ENCODE assay signal across 8 cellular contexts in genomic region chr1:157163273-157164127, GRCh38. TPM values are rescaled to one million over a fixed set of nuclear protein-coding genes. Genes with fewer than 3 reads are reported as not detected.
DNase-seq lines count a peak whose midpoint lies in the region; ATAC-seq, FAIRE-seq and TF ChIP-seq lines count a peak whose summit lies in the region.

No MANE protein-coding gene starts in this region.

- no peaks in the 10 kb centered on the region for H3K79me2 ChIP-seq in HepG2 (ENCODE audit: insufficient read depth, low read length)

- no peaks in the 10 kb centered on the region for H4K20me1 ChIP-seq in HepG2 (ENCODE audit: insufficient read depth, low read length)

- no peaks in the 10 kb centered on the region for H3K4me1 ChIP-seq in HepG2 (ENCODE audit: insufficient read depth, low read length)

- in situ Hi-C loops in HepG2 (cut with HindIII; ENCODE audit: extremely low pct_ligation_motif_present, low pct_unique_long_range_greater_than_20kb): no loop called here

- ATAC-seq in GM21529 (IDR thresholded peaks at IDR 0.05; ENCODE audit: unreplicated experiment) (peak; percentile 53), HepG2 (peak; percentile 88), GM21515 (IDR thresholded peaks at IDR 0.05; ENCODE audit: unreplicated experiment) (no peak)

- no peak overlapping the region for H3K4me2 ChIP-seq in HepG2 (ENCODE audit: low read depth, low read length)

- no peaks in the 10 kb centered on the region for H3K9me3 ChIP-seq in HepG2 (ENCODE audit: low read length)

- peaks cover 4 to 43% of the 10 kb centered on the region in 2 experiments; a peak in 3 of 5 replicates for H3K27me3 ChIP-seq in HepG2 (ENCODE audit: control insufficient read depth in 1 of 2, insufficient read depth in 2 of 2, low read length in 2 of 2)

- H3K4me3 ChIP-seq in HepG2 (replicated peaks in 1 of 3; ENCODE audit: insufficient read depth in 1 of 3, low read depth in 2 of 3, low read length in 3 of 3): no peak overlapping the region

- intact Hi-C loops in HepG2 (cut with micrococcal nuclease; ENCODE audit: unreplicated experiment): no loop called here

- H3K9ac ChIP-seq in HepG2 (ENCODE audit: insufficient read depth, low read depth, low read length): no peak overlapping the region

- WGBS in HepG2 (ENCODE audit: low lambda C conversion rate): 15% methylated on average over 20 of the region's 21 CpGs

- TF ChIP-seq EP300 in HepG2 (IDR thresholded peaks at IDR 0.05; ENCODE audit: low read depth in 2 of 2, low read length in 2 of 2): no peak
- 0 out of 2 replicates have a peak, but pooled peaks have one; percentile 26 for TF ChIP-seq EP300 in HepG2 (CRISPR knock-in tag; IDR thresholded peaks at IDR 0.05; ENCODE audit: borderline replicate concordance)

- peak; percentile 32 for FAIRE-seq in HepG2 (lab: Jason Lieb, UNC)

- CTCF ChIA-PET in HepG2 (lab: Yijun Ruan, JAX; ENCODE audit: low intra/inter-chr PET ratio, low total read pairs): interaction anchor here (0.6 kb wide), 1 partner anchor 73 kb away, joined by 3 read pairs; no protein-coding TSS in a partner anchor

- TF ChIP-seq RAD21 in HepG2 (CRISPR knock-in tag; IDR thresholded peaks at IDR 0.05): no peak

- peak; percentile 98 for TF ChIP-seq CTCF in AG09319 (IDR thresholded peaks at IDR 0.05; ENCODE audit: low read depth, low read length)
- peak; percentile 90 for TF ChIP-seq CTCF in HepG2 (CRISPR knock-in tag; IDR thresholded peaks at IDR 0.05)

- POLR2A ChIA-PET in HepG2 (lab: Yijun Ruan, JAX): no interaction called here

- H3K36me3 ChIP-seq in HepG2 (replicated peaks in 1 of 2; ENCODE audit: control insufficient read depth in 1 of 2, insufficient read depth in 2 of 2, low read length in 2 of 2): no peaks in the 10 kb centered on the region

- no peak for TF ChIP-seq POLR2A in HepG2 (IDR thresholded peaks at IDR 0.05; ENCODE audit: insufficient read depth in 1 of 2, low read depth in 2 of 2, low read length in 2 of 2)

- no peak overlapping the region for H2AFZ ChIP-seq in HepG2 (ENCODE audit: low read length)

- H3K27ac ChIP-seq in HepG2 (ENCODE audit: extremely low read length, insufficient read depth, low read length): no peak overlapping the region

- no peak for DNase-seq in AG09319 (ENCODE audit: extremely low read depth, low read depth)
- peak; percentile 46 for DNase-seq in NCI-H345 (lab: John Stamatoyannopoulos, UW)
- DNase-seq in activated CD4-positive, alpha-beta T cell treated with anti-CD3 and anti-CD28 coated beads for 1 hour: peak; percentile 52
- peak; percentile 75 for DNase-seq in cerebellar cortex (ENCODE audit: low spot score)
- peak; percentile 38 for DNase-seq in HepG2 (ENCODE audit: low spot score)
- peak; percentile 50 to 56 (median 50) for DNase-seq in stimulated activated CD4-positive, alpha-beta T cell treated with anti-CD3 and anti-CD28 coated beads, TNF-alpha, amount 100 ng/mL, for 4 hours (ENCODE audit: low read depth in 3 of 3)

- no TSS peak for BruUV-seq in HepG2 (replicated peaks; lab: Mats Ljungman, UMichigan)

TF ChIP-seq in HepG2, 621 proteins besides CTCF, POLR2A, EP300 and RAD21:
- TF ChIP-seq ZNF234 (CRISPR knock-in tag; conservative IDR thresholded peaks at IDR 0.05) (no peak), ZNF572 (CRISPR knock-in tag; IDR thresholded peaks at IDR 0.05) (0 out of 2 replicates have a peak, but pooled peaks have one; percentile 74), XRCC5 (optimal IDR thresholded peaks at IDR 0.05; ENCODE audit: low read length) (peak; percentile 59), STAG1 (CRISPR knock-in tag; IDR thresholded peaks at IDR 0.05) (0 out of 2 replicates have a peak, but pooled peaks have one; percentile 25), ZNF678 (CRISPR knock-in tag; IDR thresholded peaks at IDR 0.05) (no peak), SMC3 (IDR thresholded peaks at IDR 0.05; ENCODE audit: low read length) (peak; percentile 30)
TF ChIP-seq in HepG2: peak in this region for 4.

RNA-seq across cellular contexts. Expression of gene ETV3, which starts 25.3 kb away (rescaled TPM):
- 5.8 and 8.5 TPM in 2 replicates for total RNA-seq in HepG2 (2016; rRNA removed; fragmentation: Illumina TruSeq; extraction: Trizol)
- total RNA-seq in HepG2 (2016; cell fraction: cytosol; rRNA removed; fragmentation: Illumina TruSeq; extraction: Trizol; ENCODE audit: low read depth): 0.81 and 1.4 TPM in 2 replicates
- total RNA-seq in HepG2 (2016; cell fraction: insoluble cytoplasmic fraction; rRNA removed; fragmentation: Illumina TruSeq; extraction: Trizol): 5.7 and 7.6 TPM in 2 replicates
- total RNA-seq in HepG2 (2016; cell fraction: membrane; rRNA removed; fragmentation: Illumina TruSeq; extraction: Trizol): 4.0 and 4.1 TPM in 2 replicates
- 8.1 and 8.4 TPM in 2 replicates for total RNA-seq in HepG2 (2016; cell fraction: nucleus; rRNA removed; fragmentation: Illumina TruSeq; extraction: Trizol)
- polyA plus RNA-seq in HepG2 (2011; rRNA removed): 4.2 and 4.6 TPM in 2 replicates
- polyA plus RNA-seq in HepG2 (2011; cell fraction: cytosol; rRNA removed): 2.6 and 3.2 TPM in 2 replicates
- 4.0 and 5.1 TPM in 2 replicates for polyA plus RNA-seq in HepG2 (2011; cell fraction: nucleus; rRNA removed)
- polyA plus RNA-seq in HepG2 (2012): 4.8 and 4.9 TPM in 2 replicates
- polyA plus RNA-seq in HepG2 (2016; cell fraction: cytosol; fragmentation: Illumina TruSeq; extraction: Trizol; ENCODE audit: low read depth): 0.11 and 0.12 TPM in 2 replicates
- polyA plus RNA-seq in HepG2 (2016; cell fraction: insoluble cytoplasmic fraction; fragmentation: Illumina TruSeq; extraction: Trizol; ENCODE audit: low read depth): 6.3 and 6.4 TPM in 2 replicates
- 0.88 and 1.1 TPM in 2 replicates for polyA plus RNA-seq in HepG2 (2016; cell fraction: membrane; fragmentation: Illumina TruSeq; extraction: Trizol; ENCODE audit: low read depth)
- polyA plus RNA-seq in HepG2 (2016; cell fraction: nucleus; fragmentation: Illumina TruSeq; extraction: Trizol; ENCODE audit: insufficient read depth, low read depth): 7.2 and 7.6 TPM in 2 replicates
- polyA minus RNA-seq in HepG2 (2011; rRNA and poly(A)+ RNA removed; ENCODE audit: low replicate concordance): 11.8 and 25.1 TPM in 2 replicates
- 6.7 and 7.9 TPM in 2 replicates for polyA minus RNA-seq in HepG2 (2011; cell fraction: cytosol; rRNA and poly(A)+ RNA removed)
- 14.3 and 14.7 TPM in 2 replicates for polyA minus RNA-seq in HepG2 (2011; cell fraction: nucleus; rRNA and poly(A)+ RNA removed)
